In the genomic region with DNA sequence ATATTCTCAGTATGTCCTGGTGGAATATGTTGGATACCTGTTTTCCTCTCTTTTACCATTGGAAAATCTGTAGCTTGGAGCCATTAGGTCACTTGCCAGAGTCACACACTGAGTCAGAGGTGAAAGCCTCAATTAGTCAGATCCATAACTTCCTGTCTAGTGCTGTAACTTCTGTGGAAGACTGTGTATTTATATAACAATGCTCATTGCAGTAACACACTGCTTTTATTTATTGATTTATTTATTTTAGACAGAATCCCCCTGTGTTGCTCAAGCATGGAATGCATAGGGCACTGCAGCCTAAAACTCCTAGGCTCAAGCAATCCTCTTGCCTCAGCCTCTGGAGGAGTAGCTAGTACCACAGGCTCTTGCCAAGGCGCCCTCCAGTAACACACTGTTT, we compare ENCODE assay signal across 9 cellular contexts. TPM values are rescaled to one million over a fixed set of nuclear protein-coding genes. Genes with fewer than 3 reads are reported as not detected.
DNase-seq lines count a peak whose midpoint lies in the region; ATAC-seq, FAIRE-seq and TF ChIP-seq lines count a peak whose summit lies in the region.
"Had no signal": no experiment of that assay in that cellular context is flagged by ENCODE, and none has a peak within 500 bp of the region (broad histone marks: within the 10 kb centered on the region; RNA-seq: fewer than 3 reads in every experiment).

No MANE protein-coding gene starts in this region.

- H3K36me3 ChIP-seq in Caco-2 (ENCODE audit: control insufficient read depth, insufficient read depth, low read length) (no peaks in the 10 kb centered on the region; the same call in 1 of the 2 replicates), neuron (ENCODE audit: insufficient read depth, low read length) (peaks cover 7% of the 10 kb centered on the region)

- intact Hi-C loops in Caco-2 (cut with micrococcal nuclease; ENCODE audit: unreplicated experiment) = no loop called here
- intact Hi-C loops in activated CD8-positive, alpha-beta T cell treated with anti-CD3 and anti-CD28 coated beads for 36 hours (cut with micrococcal nuclease) = no loop called here

- H3K27me3 ChIP-seq in Caco-2 (replicated peaks; ENCODE audit: control insufficient read depth, insufficient read depth, low read length) = no peaks in the 10 kb centered on the region
- no peaks in the 10 kb centered on the region for H3K27me3 ChIP-seq in neuron (ENCODE audit: insufficient read depth, low read length)

- no peak for FAIRE-seq in HTR-8/SVneo (lab: Jason Lieb, UNC)

- BruUV-seq in Caco-2 (replicated peaks; lab: Mats Ljungman, UMichigan) = TSS peak; percentile 25

- H3K27ac Mint-ChIP-seq in Caco-2 (ENCODE audit: unreplicated experiment) = peak overlapping the region; percentile 55
- H3K27ac Mint-ChIP-seq in activated CD8-positive, alpha-beta T cell treated with anti-CD3 and anti-CD28 coated beads for 36 hours = no peak overlapping the region
- H3K27ac Mint-ChIP-seq: memory B cell had no signal

- DNase-seq in Caco-2 = no peak
- peak; percentile 43 for DNase-seq in NCI-H226
- no peak for DNase-seq in epithelial cell of proximal tubule (ENCODE audit: low read depth)
- no peak for DNase-seq in activated CD8-positive, alpha-beta T cell treated with anti-CD3 and anti-CD28 coated beads for 36 hours
- no peak for DNase-seq in HTR-8/SVneo (ENCODE audit: insufficient read length, low spot score)
- no peak for DNase-seq in NCI-H1436 treated with DMSO at 0.1 percent for 48 hours (lab: John Stamatoyannopoulos, UW)

- no peak for TF ChIP-seq CTCF in Caco-2 (IDR thresholded peaks at IDR 0.05; ENCODE audit: insufficient read depth in 1 of 2, low read depth in 1 of 2, low read length in 1 of 2, severe bottlenecking in 1 of 2, unreplicated experiment in 1 of 2)
- TF ChIP-seq CTCF in epithelial cell of proximal tubule (conservative IDR thresholded peaks at IDR 0.05; ENCODE audit: low read depth, low read length) = no peak
- TF ChIP-seq CTCF in activated CD8-positive, alpha-beta T cell treated with anti-CD3 and anti-CD28 coated beads for 36 hours (IDR thresholded peaks at IDR 0.05) = no peak

- H3K4me1 ChIP-seq in Caco-2 (peaks cover 13% of the 10 kb centered on the region; the same call in 1 of the 2 replicates), neuron (ENCODE audit: insufficient read depth, low read length) (peaks cover 34% of the 10 kb centered on the region)

- H3K4me3 ChIP-seq in Caco-2 (ENCODE audit: low read depth, low read length) (peak overlapping the region; percentile 80), epithelial cell of proximal tubule (ENCODE audit: low read depth, low read length) (peak overlapping the region; percentile 4), neuron (ENCODE audit: low read length) (peak overlapping the region; percentile 90)

- H3K4me3 Mint-ChIP-seq in Caco-2 (ENCODE audit: unreplicated experiment) = peak overlapping the region; percentile 94
- H3K4me3 Mint-ChIP-seq in activated CD8-positive, alpha-beta T cell treated with anti-CD3 and anti-CD28 coated beads for 36 hours = no peak overlapping the region

- peaks cover 10% of the 10 kb centered on the region for H3K36me3 Mint-ChIP-seq in Caco-2 (ENCODE audit: insufficient read depth, unreplicated experiment)
- no peaks in the 10 kb centered on the region for H3K36me3 Mint-ChIP-seq in activated CD8-positive, alpha-beta T cell treated with anti-CD3 and anti-CD28 coated beads for 36 hours (ENCODE audit: low read depth)
- H3K36me3 Mint-ChIP-seq: memory B cell had no signal

- no peaks in the 10 kb centered on the region for H3K27me3 Mint-ChIP-seq in Caco-2 (ENCODE audit: insufficient read depth, unreplicated experiment)
- no peaks in the 10 kb centered on the region for H3K27me3 Mint-ChIP-seq in activated CD8-positive, alpha-beta T cell treated with anti-CD3 and anti-CD28 coated beads for 36 hours
- H3K27me3 Mint-ChIP-seq: memory B cell had no signal

- H2AFZ ChIP-seq in neuron (ENCODE audit: low read depth, low read length) = no peak overlapping the region

- CTCF ChIA-PET in Caco-2 (lab: Charles Lee) = no interaction called here
- CTCF ChIA-PET in activated CD8-positive, alpha-beta T cell treated with anti-CD3 and anti-CD28 coated beads for 36 hours (lab: Charles Lee) = no interaction called here

- POLR2A ChIA-PET in Caco-2 (lab: Charles Lee) = no interaction called here
- POLR2A ChIA-PET in activated CD8-positive, alpha-beta T cell treated with anti-CD3 and anti-CD28 coated beads for 36 hours (lab: Charles Lee) = interaction anchor here (1.4 kb wide), 1 partner anchor 253 kb away, joined by 4 read pairs; no protein-coding TSS in a partner anchor

- peaks cover 23% of the 10 kb centered on the region for H3K4me1 Mint-ChIP-seq in Caco-2 (ENCODE audit: low read depth, unreplicated experiment)
- H3K4me1 Mint-ChIP-seq in activated CD8-positive, alpha-beta T cell treated with anti-CD3 and anti-CD28 coated beads for 36 hours (ENCODE audit: low read depth) = peaks cover 13% of the 10 kb centered on the region

- H3K9me3 ChIP-seq in Caco-2 (no peaks in the 10 kb centered on the region), neuron (ENCODE audit: low read length) (peaks cover 1% of the 10 kb centered on the region)

- H3K9me3 Mint-ChIP-seq in Caco-2 (ENCODE audit: unreplicated experiment) = no peaks in the 10 kb centered on the region
- no peaks in the 10 kb centered on the region for H3K9me3 Mint-ChIP-seq in activated CD8-positive, alpha-beta T cell treated with anti-CD3 and anti-CD28 coated beads for 36 hours
- H3K9me3 Mint-ChIP-seq: memory B cell had no signal

- no peak for ATAC-seq in activated CD8-positive, alpha-beta T cell treated with anti-CD3 and anti-CD28 coated beads for 36 hours
- no peak for ATAC-seq in GM19351 (IDR thresholded peaks at IDR 0.05; ENCODE audit: unreplicated experiment)

RNA-seq across cellular contexts. Expression of gene DOCK7, which starts 1.3 kb away (rescaled TPM):
- total RNA-seq in Caco-2 (2022) = 43.6 and 48.9 TPM in 2 replicates
- total RNA-seq in epithelial cell of proximal tubule = 31.1 and 72.9 TPM in 2 replicates
- total RNA-seq in activated CD8-positive, alpha-beta T cell treated with anti-CD3 and anti-CD28 coated beads for 36 hours = 10 to 100 TPM in 1 of 2 experiments, 1 to 10 TPM in 1; 6.6 to 16.8 TPM

Comparison
In these comparisons a context has a peak if more than half of its experiments do, and no peak if none do; other contexts are left out.
1. H3K4me3 ChIP-seq: peak in every context shown above with its lines; median percentile 90 in neuron; 80 in Caco-2; 4 in epithelial cell of proximal tubule.